In the genomic region with DNA sequence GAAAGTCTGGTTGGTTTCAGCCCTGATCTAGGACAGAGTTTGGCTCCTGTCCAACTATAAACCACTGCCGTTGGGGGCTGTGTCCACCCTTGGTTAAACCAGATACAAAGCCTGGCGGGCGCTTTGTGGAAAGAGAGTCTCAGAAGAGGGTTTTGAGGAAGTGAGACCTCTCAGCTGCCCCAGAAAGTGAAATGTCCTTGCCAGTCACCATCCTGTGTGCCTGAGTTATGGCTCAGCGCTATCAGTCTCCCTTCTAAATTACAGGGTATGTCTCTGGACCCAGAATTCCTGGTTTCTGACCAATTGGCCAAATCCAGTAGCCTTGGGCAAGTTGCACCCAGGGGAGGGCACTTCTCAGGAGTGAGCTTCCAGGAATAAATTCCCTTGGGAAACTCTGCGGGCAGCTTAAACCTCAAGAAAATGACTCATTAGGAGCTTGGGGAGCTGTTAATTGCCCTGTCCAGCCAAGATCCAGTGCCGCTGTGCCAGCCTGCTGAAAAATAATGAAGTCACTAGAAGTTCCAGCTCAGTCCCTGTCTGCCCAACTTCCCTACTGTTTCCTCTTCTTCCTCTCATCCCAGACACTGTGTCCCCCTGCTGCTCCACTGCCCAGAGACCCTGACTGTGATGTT, we compare ENCODE assay signal across 8 cellular contexts.
DNase-seq lines count a peak whose midpoint lies in the region; ATAC-seq and TF ChIP-seq lines count a peak whose summit lies in the region.

No MANE protein-coding gene starts in this region.

- H3K27me3 ChIP-seq in SJSA1 (replicated peaks), result 0 out of 2 replicates have a peak, but pooled peaks cover 2% of the 10 kb centered on the region
- H3K27me3 ChIP-seq in neutrophil, result no peaks in the 10 kb centered on the region

- peak; percentile 63 for ATAC-seq in HG03139 (IDR thresholded peaks at IDR 0.05; ENCODE audit: unreplicated experiment)
- no peak for ATAC-seq in HG03439 (IDR thresholded peaks at IDR 0.05; ENCODE audit: unreplicated experiment)

- TF ChIP-seq CTCF in GM12865 (IDR thresholded peaks at IDR 0.05; ENCODE audit: insufficient read depth, low read depth, low read length, missing control alignments), result no peak
- TF ChIP-seq CTCF in neutrophil (IDR thresholded peaks at IDR 0.05), result no peak

- H3K4me1 ChIP-seq in SJSA1 (replicated peaks) (peaks cover 21% of the 10 kb centered on the region), neutrophil (ENCODE audit: control insufficient read depth in 1 of 2, insufficient read depth in 1 of 2, low read depth in 1 of 2, low read length in 1 of 2) (peaks cover 38 to 39% of the 10 kb centered on the region in 2 experiments)

- DNase-seq in GM12865 (ENCODE audit: low read depth), result peak; percentile 26
- DNase-seq in SJSA1 (ENCODE audit: low read depth in 1 of 2, low spot score in 2 of 2), result peak; percentile 60 to 71
- DNase-seq in stimulated activated CD4-positive, alpha-beta T cell treated with anti-CD3 and anti-CD28 coated beads, Interleukin-1b, Interleukin-23, amount 100 ng/mL, for 48 hours, result no peak
- no peak for DNase-seq in KG1 (lab: John Stamatoyannopoulos, UW)
- no peak for DNase-seq in NCI-H1694 (lab: John Stamatoyannopoulos, UW)

- no peak overlapping the region for H3K27ac ChIP-seq in SJSA1
- peak overlapping the region; percentile 82 for H3K27ac ChIP-seq in neutrophil

- H3K9me3 ChIP-seq in SJSA1 (replicated peaks) (no peaks in the 10 kb centered on the region), neutrophil (no peaks in the 10 kb centered on the region)

- H3K36me3 ChIP-seq in SJSA1 (no peaks in the 10 kb centered on the region), neutrophil (no peaks in the 10 kb centered on the region)

- H3K4me3 ChIP-seq in GM12865 (ENCODE audit: low read depth, low read length), result no peak overlapping the region
- H3K4me3 ChIP-seq in SJSA1, result no peak overlapping the region
- no peak overlapping the region for H3K4me3 ChIP-seq in neutrophil (ENCODE audit: low read depth in 1 of 2, low read length in 1 of 2)

Comparison
In these comparisons a context has a peak if more than half of its experiments do, and no peak if none do; other contexts are left out.
1. DNase-seq: peak in GM12865 (single experiment) and SJSA1 (2 of 2); none in stimulated activated CD4-positive, alpha-beta T cell treated with anti-CD3 and anti-CD28 coated beads, Interleukin-1b, Interleukin-23, amount 100 ng/mL, for 48 hours (single experiment), KG1 (single experiment) and NCI-H1694 (single experiment).